ENCODE assay signal across 8 cellular contexts in the genomic region with DNA sequence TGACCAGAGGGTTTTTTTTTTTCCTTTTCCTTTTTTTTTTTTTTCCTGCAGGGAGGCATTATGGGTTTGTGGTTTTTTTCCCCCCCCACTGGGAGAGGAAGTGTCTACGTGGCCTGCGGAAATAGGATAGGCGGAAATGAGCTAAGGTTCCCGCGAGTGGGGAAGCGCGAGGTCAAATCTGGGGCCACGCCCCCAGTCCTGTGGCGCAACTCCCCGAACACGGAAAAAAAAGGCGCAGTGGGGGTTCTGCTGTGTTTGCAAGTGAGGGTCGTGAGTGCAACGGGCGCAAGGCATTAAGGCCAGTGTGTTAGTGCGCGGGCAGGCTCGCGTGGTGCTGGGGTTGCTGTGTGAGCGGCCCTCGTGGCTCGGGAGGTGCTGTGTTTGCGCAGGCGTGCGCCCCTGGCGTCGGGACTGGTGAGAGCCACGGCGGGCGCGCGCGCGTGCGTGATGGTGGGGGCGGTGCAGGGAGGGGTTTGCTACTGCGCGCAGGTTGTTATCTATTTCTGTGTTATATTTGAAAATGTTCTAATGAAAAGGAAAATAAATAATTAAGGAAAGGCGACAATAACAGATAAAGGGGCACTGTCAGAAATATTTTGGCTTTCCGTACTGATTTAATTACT. TPM values are rescaled to one million over a fixed set of nuclear protein-coding genes. Genes with fewer than 3 reads are reported as not detected.
DNase-seq lines count a peak whose midpoint lies in the region; ATAC-seq and TF ChIP-seq lines count a peak whose summit lies in the region.

No MANE protein-coding gene starts in this region.

- peaks cover 8% of the 10 kb centered on the region for H3K4me1 ChIP-seq in HUES6 (ENCODE audit: control insufficient read depth, insufficient read depth, low read length)
- peaks cover 14% of the 10 kb centered on the region for H3K4me1 ChIP-seq in neural progenitor cell
- no peaks in the 10 kb centered on the region for H3K4me1 ChIP-seq in stomach smooth muscle (ENCODE audit: control insufficient read depth, insufficient read depth, low read length)

- no peaks in the 10 kb centered on the region for H3K9me3 Mint-ChIP-seq in activated T-helper 1 cell treated with anti-CD3 and anti-CD28 coated beads, Interleukin-12 subunit alpha, Interleukin-12 subunit beta, Interleukin-2, Interleukin-4 antibody, amounts not matched to agents 30 ng/mL and 10 ng/mL and 1 ng/mL, durations not matched to agents 14 hours and 24 hours and 36 hours
- no peaks in the 10 kb centered on the region for H3K9me3 Mint-ChIP-seq in neural progenitor cell

- H3K4me2 ChIP-seq in neural progenitor cell: peak overlapping the region; percentile 77

- H3K4me1 Mint-ChIP-seq in activated T-helper 1 cell treated with anti-CD3 and anti-CD28 coated beads, Interleukin-12 subunit alpha, Interleukin-12 subunit beta, Interleukin-2, Interleukin-4 antibody, amounts not matched to agents 30 ng/mL and 10 ng/mL and 1 ng/mL, durations not matched to agents 14 hours and 24 hours and 36 hours (ENCODE audit: low read depth): peaks cover 11% of the 10 kb centered on the region
- peaks cover 4% of the 10 kb centered on the region for H3K4me1 Mint-ChIP-seq in neural progenitor cell

- H3K27me3 ChIP-seq in HUES6 (ENCODE audit: control insufficient read depth, insufficient read depth, low read length) (no peaks in the 10 kb centered on the region; the same call in 1 of the 2 replicates), neural progenitor cell (no peaks in the 10 kb centered on the region), stomach smooth muscle (ENCODE audit: control insufficient read depth in 1 of 2, insufficient read depth in 2 of 2, low read length in 2 of 2) (peaks cover 0 to 2% of the 10 kb centered on the region in 2 donors)

- no peak overlapping the region for H3K4me3 Mint-ChIP-seq in activated T-helper 1 cell treated with anti-CD3 and anti-CD28 coated beads, Interleukin-12 subunit alpha, Interleukin-12 subunit beta, Interleukin-2, Interleukin-4 antibody, amounts not matched to agents 30 ng/mL and 10 ng/mL and 1 ng/mL, durations not matched to agents 14 hours and 24 hours and 36 hours
- H3K4me3 Mint-ChIP-seq in neural progenitor cell: no peak overlapping the region

- intact Hi-C loops in activated T-helper 1 cell treated with anti-CD3 and anti-CD28 coated beads, Interleukin-12 subunit alpha, Interleukin-12 subunit beta, Interleukin-2, Interleukin-4 antibody, amounts not matched to agents 30 ng/mL and 10 ng/mL and 1 ng/mL, durations not matched to agents 14 hours and 24 hours and 36 hours (cut with micrococcal nuclease): loop anchor here (1.0 to 2.0 kb wide), 2 partner anchors 120 to 133 kb away; no protein-coding TSS in a partner anchor

- TF ChIP-seq CTCF in foreskin fibroblast (IDR thresholded peaks at IDR 0.05; ENCODE audit: low read depth, low read length): peak; percentile 44
- peak; percentile 62 for TF ChIP-seq CTCF in neural progenitor cell (IDR thresholded peaks at IDR 0.05)

- peak overlapping the region; percentile 94 for H3K4me3 ChIP-seq in HUES6 (ENCODE audit: low read depth, low read length)
- peak overlapping the region; percentile 77 to 92 for H3K4me3 ChIP-seq in foreskin fibroblast (ENCODE audit: low read depth in 1 of 2, low read length in 2 of 2)
- peak overlapping the region; percentile 89 for H3K4me3 ChIP-seq in neural progenitor cell
- H3K4me3 ChIP-seq in stomach smooth muscle (ENCODE audit: low read length in 2 of 2): peak overlapping the region; percentile 80 to 83

- H3K27me3 Mint-ChIP-seq in activated T-helper 1 cell treated with anti-CD3 and anti-CD28 coated beads, Interleukin-12 subunit alpha, Interleukin-12 subunit beta, Interleukin-2, Interleukin-4 antibody, amounts not matched to agents 30 ng/mL and 10 ng/mL and 1 ng/mL, durations not matched to agents 14 hours and 24 hours and 36 hours (ENCODE audit: insufficient read depth): no peaks in the 10 kb centered on the region
- no peaks in the 10 kb centered on the region for H3K27me3 Mint-ChIP-seq in neural progenitor cell (ENCODE audit: insufficient read depth, low read depth)

- H3K9ac ChIP-seq in HUES6 (ENCODE audit: low read length) (peak overlapping the region; percentile 99), neural progenitor cell (peak overlapping the region; percentile 36), stomach smooth muscle (ENCODE audit: low read length in 2 of 2) (peak overlapping the region; percentile 94 to 97)

- peaks cover 39% of the 10 kb centered on the region for H3K36me3 ChIP-seq in HUES6 (ENCODE audit: control insufficient read depth, insufficient read depth, low read length)
- peaks cover 25% of the 10 kb centered on the region for H3K36me3 ChIP-seq in neural progenitor cell
- H3K36me3 ChIP-seq in stomach smooth muscle (ENCODE audit: control insufficient read depth in 2 of 2, insufficient read depth in 2 of 2, low read length in 2 of 2): peaks cover 0 to 11% of the 10 kb centered on the region in 2 donors

- peak; percentile 55 for DNase-seq in DMS153 (lab: John Stamatoyannopoulos, UW)
- peak; percentile 91 for DNase-seq in OCI-M1 (lab: John Stamatoyannopoulos, UW)
- DNase-seq in activated T-helper 1 cell treated with anti-CD3 and anti-CD28 coated beads, Interleukin-12 subunit alpha, Interleukin-12 subunit beta, Interleukin-2, Interleukin-4 antibody, amounts not matched to agents 30 ng/mL and 10 ng/mL and 1 ng/mL, durations not matched to agents 14 hours and 24 hours and 36 hours (ENCODE audit: low spot score): peak; percentile 79
- DNase-seq in foreskin fibroblast: peak; percentile 75 to 90
- peak; percentile 91 for DNase-seq in neural progenitor cell (ENCODE audit: low spot score)

- H3F3A ChIP-seq in neural progenitor cell (ENCODE audit: low read depth): peaks cover 52% of the 10 kb centered on the region

- H3K27ac ChIP-seq in HUES6 (ENCODE audit: low read depth, low read length): peak overlapping the region; percentile 91
- peak overlapping the region; percentile 83 for H3K27ac ChIP-seq in neural progenitor cell
- H3K27ac ChIP-seq in stomach smooth muscle (ENCODE audit: low read length): peak overlapping the region; percentile 96

- peak; percentile 51 for ATAC-seq in GM21447 (IDR thresholded peaks at IDR 0.05; ENCODE audit: unreplicated experiment)

- H3K36me3 Mint-ChIP-seq in activated T-helper 1 cell treated with anti-CD3 and anti-CD28 coated beads, Interleukin-12 subunit alpha, Interleukin-12 subunit beta, Interleukin-2, Interleukin-4 antibody, amounts not matched to agents 30 ng/mL and 10 ng/mL and 1 ng/mL, durations not matched to agents 14 hours and 24 hours and 36 hours (ENCODE audit: low read depth): peaks cover 14% of the 10 kb centered on the region
- peaks cover 6% of the 10 kb centered on the region for H3K36me3 Mint-ChIP-seq in neural progenitor cell

- H3K9me3 ChIP-seq in HUES6 (ENCODE audit: control insufficient read depth, insufficient read depth, low read depth, low read length) (no peaks in the 10 kb centered on the region), neural progenitor cell (ENCODE audit: low read depth) (no peaks in the 10 kb centered on the region), stomach smooth muscle (ENCODE audit: control insufficient read depth in 2 of 2, low read length in 2 of 2) (no peaks in the 10 kb centered on the region)

- peaks cover 27% of the 10 kb centered on the region for H4K20me1 ChIP-seq in neural progenitor cell (ENCODE audit: low read depth)

- peak overlapping the region; percentile 44 for H2AFZ ChIP-seq in neural progenitor cell (replicated peaks)

- H3K27ac Mint-ChIP-seq in activated T-helper 1 cell treated with anti-CD3 and anti-CD28 coated beads, Interleukin-12 subunit alpha, Interleukin-12 subunit beta, Interleukin-2, Interleukin-4 antibody, amounts not matched to agents 30 ng/mL and 10 ng/mL and 1 ng/mL, durations not matched to agents 14 hours and 24 hours and 36 hours: no peak overlapping the region
- H3K27ac Mint-ChIP-seq in neural progenitor cell: no peak overlapping the region

- peaks cover 43% of the 10 kb centered on the region for H3K79me2 ChIP-seq in neural progenitor cell (ENCODE audit: low read depth)

RNA-seq across cellular contexts. Expression of a gene that starts 0.7 kb away (rescaled TPM):
- 225 and 229 TPM in 2 replicates for total RNA-seq in activated T-helper 1 cell treated with anti-CD3 and anti-CD28 coated beads, Interleukin-12 subunit alpha, Interleukin-12 subunit beta, Interleukin-2, Interleukin-4 antibody, amounts not matched to agents 30 ng/mL and 10 ng/mL and 1 ng/mL, durations not matched to agents 14 hours and 24 hours and 36 hours
- 879 and 1,394 TPM in 2 replicates for total RNA-seq in neural progenitor cell (ENCODE audit: low replicate concordance)

RNA-seq across cellular contexts. Expression of a gene that starts 23.5 kb away (rescaled TPM):
- not detected in 2 replicates for total RNA-seq in activated T-helper 1 cell treated with anti-CD3 and anti-CD28 coated beads, Interleukin-12 subunit alpha, Interleukin-12 subunit beta, Interleukin-2, Interleukin-4 antibody, amounts not matched to agents 30 ng/mL and 10 ng/mL and 1 ng/mL, durations not matched to agents 14 hours and 24 hours and 36 hours
- total RNA-seq in neural progenitor cell (ENCODE audit: low replicate concordance): 0.46 TPM in 1 of 2 replicates, not detected in the other

RNA-seq across cellular contexts. Expression of a gene that starts 58.4 kb away (rescaled TPM):
- 2.6 and 3.5 TPM in 2 replicates for total RNA-seq in activated T-helper 1 cell treated with anti-CD3 and anti-CD28 coated beads, Interleukin-12 subunit alpha, Interleukin-12 subunit beta, Interleukin-2, Interleukin-4 antibody, amounts not matched to agents 30 ng/mL and 10 ng/mL and 1 ng/mL, durations not matched to agents 14 hours and 24 hours and 36 hours
- total RNA-seq in neural progenitor cell (ENCODE audit: low replicate concordance): 15.4 and 17.0 TPM in 2 replicates

Comparison
In these comparisons a context has a peak if more than half of its experiments do, and no peak if none do; other contexts are left out.
1. Peak in every context shown above with its lines: DNase-seq, ATAC-seq, H3K4me3 ChIP-seq and H3K27ac ChIP-seq.
2. H3K9ac ChIP-seq: peak in every context shown above with its lines; median percentile 99 in HUES6; 96 in stomach smooth muscle; 36 in neural progenitor cell.